ENCODE assay signal across 1 cellular context in the genomic region with DNA sequence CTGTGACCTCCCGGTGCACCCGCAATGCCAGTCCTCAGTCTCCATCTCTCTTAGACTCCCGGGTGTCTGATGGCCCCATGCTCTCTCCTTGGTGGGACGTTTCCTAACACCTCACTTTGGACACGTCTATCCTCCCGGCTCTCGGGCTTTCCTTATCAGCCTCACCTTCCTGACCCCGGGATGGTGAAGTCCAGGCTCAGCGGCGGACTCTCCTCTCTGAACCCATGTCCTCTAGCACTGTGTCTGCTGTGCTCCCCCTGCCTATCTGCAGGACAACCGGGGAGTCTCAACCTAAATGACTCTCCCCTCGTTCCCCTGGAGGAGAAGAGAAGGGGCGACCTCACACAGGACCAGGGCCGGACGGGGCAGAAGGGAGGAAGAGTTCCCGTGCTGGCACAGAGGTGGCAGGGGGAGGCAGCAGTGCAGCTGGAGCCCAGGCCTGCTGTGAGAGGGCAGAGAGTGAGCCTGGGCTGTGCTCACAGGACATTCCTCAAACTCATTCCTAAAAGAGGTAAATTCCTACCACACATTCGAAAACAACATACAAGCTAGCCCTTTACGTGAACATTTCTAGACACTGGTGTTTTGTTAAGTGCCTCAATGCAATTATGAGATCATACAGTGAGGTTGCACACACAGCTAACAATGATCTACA.
TF ChIP-seq lines count a peak whose summit lies in the region.

No MANE protein-coding gene starts in this region.

TF ChIP-seq in IMR-90, 13 proteins besides CTCF, POLR2A, EP300 and RAD21:
- TF ChIP-seq CHD1 (IDR thresholded peaks at IDR 0.05; ENCODE audit: low read depth, low read length): no peak
- no peak for TF ChIP-seq CEBPB (IDR thresholded peaks at IDR 0.05; ENCODE audit: low read depth, low read length)
